ENCODE assay signal across 1 cellular context in the genomic region with DNA sequence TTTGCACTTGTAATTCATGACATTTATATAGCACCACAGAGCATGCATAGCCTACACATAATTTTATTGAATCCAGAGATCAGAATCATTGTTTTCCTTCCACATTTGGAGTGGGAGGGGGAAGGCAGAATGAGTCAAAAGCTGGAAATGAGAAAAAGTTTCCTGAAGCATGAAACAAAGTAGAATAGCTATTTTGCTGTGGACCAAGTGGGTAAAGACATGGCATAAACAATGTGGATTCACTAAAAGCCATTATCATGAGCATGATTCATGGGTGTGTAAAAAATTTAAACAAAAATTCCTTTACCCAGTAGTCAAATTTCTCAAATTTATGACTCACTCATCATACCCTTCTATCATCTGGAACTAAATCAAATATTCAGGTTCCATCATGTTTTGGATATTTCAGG.
A peak's percentile ranks its signal among the peaks of the same experiment; 100 is the strongest.
TF ChIP-seq lines count a peak whose summit lies in the region.

No MANE protein-coding gene starts in this region.

TF ChIP-seq in IMR-90, 13 proteins besides CTCF, POLR2A, EP300 and RAD21:
- peak; percentile 50; the same call in 1 of the 2 replicates for TF ChIP-seq FOS (IDR thresholded peaks at IDR 0.05; ENCODE audit: low read depth, low read length)
- TF ChIP-seq MAZ (IDR thresholded peaks at IDR 0.05; ENCODE audit: borderline replicate concordance, low read depth, low read length): no peak
